In the genomic region with DNA sequence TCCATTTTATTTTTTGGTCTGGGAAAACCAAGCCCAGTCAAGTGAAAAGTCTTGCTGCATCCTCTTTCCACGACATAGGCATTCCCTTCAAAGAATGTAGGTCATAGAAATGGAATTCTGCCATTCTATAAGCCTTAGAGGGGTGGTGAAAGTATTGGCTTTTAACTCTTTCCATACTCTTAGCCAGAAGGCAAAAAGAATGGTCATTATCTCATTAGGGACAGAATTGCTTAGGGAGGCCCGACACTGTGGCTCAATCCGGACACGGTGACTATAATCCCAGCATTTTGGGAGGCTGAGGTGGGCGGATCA, we compare ENCODE assay signal across 8 cellular contexts.
A peak's percentile ranks its signal among the peaks of the same experiment; 100 is the strongest.
DNase-seq lines count a peak whose midpoint lies in the region; ATAC-seq and TF ChIP-seq lines count a peak whose summit lies in the region.

No MANE protein-coding gene starts in this region.

- peak overlapping the region; percentile 95 to 96 (median 95) for H3K27ac Mint-ChIP-seq in nephron

- H3K4me1 Mint-ChIP-seq in nephron, result peaks cover 81% of the 10 kb centered on the region

- H3K4me3 ChIP-seq in AG10803 (ENCODE audit: low read length) (peak overlapping the region; percentile 55; the same call in 1 of the 2 replicates), choroid plexus epithelial cell (ENCODE audit: low read depth, low read length) (no peak overlapping the region)

- H3K4me3 Mint-ChIP-seq in nephron, result peak overlapping the region; percentile 75 to 77 (median 77)

- no peaks in the 10 kb centered on the region for H3K27me3 Mint-ChIP-seq in nephron (ENCODE audit: low read depth)

- TF ChIP-seq CTCF in AG10803 (conservative IDR thresholded peaks at IDR 0.05; ENCODE audit: low read length) (no peak), choroid plexus epithelial cell (conservative IDR thresholded peaks at IDR 0.05; ENCODE audit: low read depth, low read length) (no peak), nephron (IDR thresholded peaks at IDR 0.05; ENCODE audit: unreplicated experiment in 3 of 3) (no peak), GM10248 (IDR thresholded peaks at IDR 0.05; ENCODE audit: control extremely low read depth, extremely low read depth, low read depth, missing control alignments) (no peak)

- POLR2A ChIA-PET in GM10248 (lab: Yijun Ruan, JAX), result interaction anchor here (1.4 kb wide), 1 partner anchor 8 kb away, joined by 8 read pairs; the partner anchor contains the start of gene MSL1

- CTCF ChIA-PET in GM10248 (lab: Yijun Ruan, JAX), result interaction anchor here (0.9 to 7.1 kb wide), 30 partner anchors 12 to 193 kb away, joined by 3 to 180 read pairs (median 10); partner anchors contain the start of genes CASC3, CSF3, MSL1 and NR1D1

- no peak for ATAC-seq in HG03342 (IDR thresholded peaks at IDR 0.05; ENCODE audit: unreplicated experiment)

- H3K9me3 ChIP-seq in KOPT-K1 (ENCODE audit: insufficient read depth, low read length, poor library complexity, severe bottlenecking), result no peaks in the 10 kb centered on the region

- no peaks in the 10 kb centered on the region for H3K36me3 ChIP-seq in KOPT-K1 (ENCODE audit: insufficient read depth, low read length)

- H3K27ac ChIP-seq in KOPT-K1 (ENCODE audit: low read depth, low read length, poor library complexity, severe bottlenecking), result peak overlapping the region; percentile 69

- H3K9me3 Mint-ChIP-seq in nephron, result no peaks in the 10 kb centered on the region

- H3K36me3 Mint-ChIP-seq in nephron (ENCODE audit: low read depth), result peaks cover 4% of the 10 kb centered on the region

- peak; percentile 60 for DNase-seq in AG10803 (ENCODE audit: low read depth)
- peak; percentile 52 for DNase-seq in choroid plexus epithelial cell (ENCODE audit: low read depth)
- no peak for DNase-seq in DMS114 treated with DMSO at 0.1 percent for 48 hours (lab: John Stamatoyannopoulos, UW; ENCODE audit: unreplicated experiment)
- no peak for DNase-seq in Ammon's horn (ENCODE audit: low spot score)
- no peak for DNase-seq in GM10248 (ENCODE audit: extremely low spot score)

Comparison
In these comparisons a context has a peak if more than half of its experiments do, and no peak if none do; other contexts are left out.
1. DNase-seq: peak in AG10803 (single experiment) and choroid plexus epithelial cell (single experiment); none in DMS114 treated with DMSO at 0.1 percent for 48 hours (single experiment), Ammon's horn (single experiment) and GM10248 (single experiment).